Comparison of ENCODE assay signal across 8 cellular contexts in the genomic region with DNA sequence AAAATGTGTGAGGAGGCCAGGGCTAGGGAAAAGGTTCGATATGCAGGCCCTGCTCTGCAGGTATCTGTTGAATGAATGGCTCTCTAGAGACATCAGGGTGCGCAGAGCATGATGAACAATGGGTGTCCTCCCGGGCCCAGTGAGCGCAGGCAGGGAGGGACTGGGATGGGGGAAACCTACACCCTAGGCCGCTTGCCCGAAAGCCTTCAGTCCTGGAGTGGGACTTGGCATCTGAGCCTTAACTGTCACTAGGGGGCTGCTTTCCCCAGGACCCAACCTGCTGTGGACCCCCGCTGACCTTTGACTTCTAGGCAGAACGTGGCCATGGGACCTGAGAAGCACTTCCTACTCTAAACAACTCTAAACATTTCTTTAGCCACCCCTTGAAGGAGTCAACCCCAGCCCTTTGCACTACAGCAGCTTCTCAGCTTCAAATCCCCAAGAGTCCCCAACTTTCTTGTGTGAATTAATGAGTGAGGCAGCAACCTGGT. TPM values are rescaled to one million over a fixed set of nuclear protein-coding genes. Genes with fewer than 3 reads are reported as not detected.
DNase-seq lines count a peak whose midpoint lies in the region; FAIRE-seq and TF ChIP-seq lines count a peak whose summit lies in the region.

No MANE protein-coding gene starts in this region.

- H3K9ac ChIP-seq in BLaER1 treated with 17β-estradiol and CSF1 and Interleukin-3, amounts not matched to agents 10 nM and 100 nM = peak overlapping the region in 9 of 11 experiments; percentile 76 to 87 (median 83); a peak in 19 of 22 replicates
- H3K9ac ChIP-seq in endothelial cell of umbilical vein (replicated peaks; ENCODE audit: extremely low read depth, insufficient read depth, low read length) = peak overlapping the region; percentile 83

- dilution Hi-C loops in endothelial cell of umbilical vein (cut with MboI; ENCODE audit: extremely low pct_ligation_motif_present, low sequenced_read_pairs) = no loop called here

- H3K27me3 ChIP-seq in BLaER1 treated with 17β-estradiol and CSF1 and Interleukin-3, amounts not matched to agents 10 nM and 100 nM = no peaks in the 10 kb centered on the region
- H3K27me3 ChIP-seq in endothelial cell of umbilical vein (ENCODE audit: control insufficient read depth in 2 of 2, insufficient read depth in 2 of 2, low read length in 2 of 2) (no peaks in the 10 kb centered on the region), neuron (ENCODE audit: insufficient read depth, low read length) (no peaks in the 10 kb centered on the region)

- intact Hi-C loops in endothelial cell of umbilical vein (cut with micrococcal nuclease) = no loop called here

- BruUV-seq in endothelial cell of umbilical vein (replicated peaks; lab: Mats Ljungman, UMichigan) = no TSS peak

- H4K20me1 ChIP-seq in BLaER1 treated with 17β-estradiol and CSF1 and Interleukin-3, amounts not matched to agents 10 nM and 100 nM = peaks cover 0 to 6% (median 0%) of the 10 kb centered on the region in 11 experiments; a peak in 1 of 22 replicates
- no peaks in the 10 kb centered on the region for H4K20me1 ChIP-seq in endothelial cell of umbilical vein (replicated peaks; ENCODE audit: control insufficient read depth, extremely low read depth, insufficient read depth, low read length)

- POLR2A ChIA-PET in RWPE1 (lab: Yijun Ruan, JAX; ENCODE audit: low non-redundant PET) (interaction anchor here (0.7 to 1.1 kb wide), 4 partner anchors 9 to 20 kb away, joined by 3 to 5 read pairs (median 4); no protein-coding TSS in a partner anchor), endothelial cell of umbilical vein (lab: Charles Lee) (no interaction called here)

- H3K4me1 ChIP-seq in BLaER1 treated with 17β-estradiol and CSF1 and Interleukin-3, amounts not matched to agents 10 nM and 100 nM = peaks cover 52 to 84% (median 76%) of the 10 kb centered on the region in 10 experiments
- H3K4me1 ChIP-seq in endothelial cell of umbilical vein (ENCODE audit: control insufficient read depth, extremely low read depth, insufficient read depth, low read length) (peaks cover 15% of the 10 kb centered on the region), neuron (ENCODE audit: insufficient read depth, low read length) (peaks cover 16% of the 10 kb centered on the region)

- no peaks in the 10 kb centered on the region for H3K9me3 ChIP-seq in BLaER1 treated with 17β-estradiol and CSF1 and Interleukin-3, amounts not matched to agents 10 nM and 100 nM (replicated peaks in 1 of 11)
- no peaks in the 10 kb centered on the region for H3K9me3 ChIP-seq in endothelial cell of umbilical vein (replicated peaks; ENCODE audit: control insufficient read depth, insufficient read depth, low read length)
- no peaks in the 10 kb centered on the region for H3K9me3 ChIP-seq in neuron (ENCODE audit: low read length)

- peak overlapping the region; percentile 94 for H2AFZ ChIP-seq in endothelial cell of umbilical vein (ENCODE audit: low read depth, low read length)
- H2AFZ ChIP-seq in neuron (ENCODE audit: low read depth, low read length) = peak overlapping the region; percentile 71

- H3K36me3 ChIP-seq in BLaER1 treated with 17β-estradiol and CSF1 and Interleukin-3, amounts not matched to agents 10 nM and 100 nM = peaks cover 0 to 24% (median 0%) of the 10 kb centered on the region in 11 experiments; a peak in 5 of 22 replicates
- H3K36me3 ChIP-seq in endothelial cell of umbilical vein (ENCODE audit: control insufficient read depth in 2 of 2, extremely low read depth in 1 of 2, insufficient read depth in 2 of 2, low read length in 2 of 2) (no peaks in the 10 kb centered on the region), neuron (ENCODE audit: insufficient read depth, low read length) (no peaks in the 10 kb centered on the region)

- no peaks in the 10 kb centered on the region for H3K9me1 ChIP-seq in endothelial cell of umbilical vein (replicated peaks; ENCODE audit: control insufficient read depth, extremely low read depth, insufficient read depth, low read length)

- H3K27ac ChIP-seq in BLaER1 treated with 17β-estradiol and CSF1 and Interleukin-3, amounts not matched to agents 10 nM and 100 nM = peak overlapping the region in 8 of 11 experiments; percentile 73 to 88 (median 77); a peak in 13 of 22 replicates
- H3K27ac ChIP-seq in RWPE1 (peak overlapping the region; percentile 100), endothelial cell of umbilical vein (ENCODE audit: insufficient read depth, low read depth, low read length) (peak overlapping the region; percentile 19)

- no peak for TF ChIP-seq POLR2A in endothelial cell of umbilical vein (IDR thresholded peaks at IDR 0.05; ENCODE audit: low read depth, low read length)

- H3K4me2 ChIP-seq in BLaER1 treated with 17β-estradiol and CSF1 and Interleukin-3, amounts not matched to agents 10 nM and 100 nM = peak overlapping the region; percentile 88 to 100 (median 96)
- peak overlapping the region; percentile 92 for H3K4me2 ChIP-seq in endothelial cell of umbilical vein (ENCODE audit: insufficient read depth, low read length)

- FAIRE-seq in endothelial cell of umbilical vein (lab: Jason Lieb, UNC) = no peak

- CTCF ChIA-PET in RWPE1 (lab: Yijun Ruan, JAX) (interaction anchor here (1.3 to 3.0 kb wide), 5 partner anchors 20 to 66 kb away, joined by 3 to 19 read pairs (median 5); no protein-coding TSS in a partner anchor), endothelial cell of umbilical vein (lab: Charles Lee) (interaction anchor here (0.7 to 6.8 kb wide), 15 partner anchors 8 to 237 kb away, joined by 3 to 57 read pairs (median 10); partner anchors contain the start of genes AHDC1, CD164L2, FCN3 and GPR3)

- no peak for DNase-seq in RWPE1 (ENCODE audit: low spot score)
- DNase-seq in endothelial cell of umbilical vein (ENCODE audit: low read depth, low spot score) = no peak
- DNase-seq in MV-4-11 (lab: John Stamatoyannopoulos, UW) = no peak
- DNase-seq in NCI-H2171 treated with DMSO at 0.1 percent for 48 hours (lab: John Stamatoyannopoulos, UW) = no peak
- DNase-seq in NCI-H82 (lab: John Stamatoyannopoulos, UW) = no peak
- DNase-seq in stimulated activated CD4-positive, alpha-beta T cell treated with anti-CD3 and anti-CD28 coated beads, Interleukin-15, amount 100 ng/mL, for 24 hours = no peak

- H3K79me2 ChIP-seq in endothelial cell of umbilical vein (ENCODE audit: control insufficient read depth, insufficient read depth, low read length) = no peaks in the 10 kb centered on the region

- TF ChIP-seq CTCF in RWPE1 (conservative IDR thresholded peaks at IDR 0.05; ENCODE audit: low read depth) (no peak), endothelial cell of umbilical vein (IDR thresholded peaks at IDR 0.05; ENCODE audit: extremely low read depth in 1 of 2, insufficient read depth in 1 of 2, low read depth in 1 of 2, low read length in 2 of 2) (no peak)

- peak overlapping the region; percentile 65 to 84 (median 70); a peak in 18 of 20 replicates for H3K4me3 ChIP-seq in BLaER1 treated with 17β-estradiol and CSF1 and Interleukin-3, amounts not matched to agents 10 nM and 100 nM
- H3K4me3 ChIP-seq in endothelial cell of umbilical vein (replicated peaks in 1 of 3; ENCODE audit: insufficient read depth in 1 of 3, low read depth in 1 of 3, low read length in 3 of 3) (peak overlapping the region in 2 of 3 experiments; percentile 62 to 81), neuron (ENCODE audit: low read length) (peak overlapping the region; percentile 70)

RNA-seq across cellular contexts. Expression of gene MAP3K6, which starts 0.4 kb away (rescaled TPM):
- 12.4 and 18.5 TPM in 2 replicates for total RNA-seq in endothelial cell of umbilical vein
- polyA plus RNA-seq in endothelial cell of umbilical vein = 9.9 and 12.7 TPM in 2 replicates
- polyA plus RNA-seq in endothelial cell of umbilical vein (2011; cell fraction: cytosol; rRNA removed) = 5.7 and 5.9 TPM in 2 replicates
- polyA plus RNA-seq in endothelial cell of umbilical vein (2011; cell fraction: nucleus; rRNA removed) = 52.7 and 54.9 TPM in 2 replicates
- 13.8 and 18.1 TPM in 2 replicates for polyA plus RNA-seq in endothelial cell of umbilical vein (2012)
- 7.0 and 9.0 TPM in 2 replicates for polyA minus RNA-seq in endothelial cell of umbilical vein
- 8.3 TPM for polyA minus RNA-seq in endothelial cell of umbilical vein (2011; cell fraction: cytosol; rRNA and poly(A)+ RNA removed)
- 9.3 and 12.2 TPM in 2 replicates for polyA minus RNA-seq in endothelial cell of umbilical vein (2011; cell fraction: nucleus; rRNA and poly(A)+ RNA removed)

RNA-seq across cellular contexts. Expression of gene FCN3, which starts 7.4 kb away (rescaled TPM):
- total RNA-seq in endothelial cell of umbilical vein = not detected in 2 replicates
- polyA plus RNA-seq in endothelial cell of umbilical vein = 0.15 and 0.25 TPM in 2 replicates
- polyA plus RNA-seq in endothelial cell of umbilical vein (2011; cell fraction: cytosol; rRNA removed) = 0.09 and 0.13 TPM in 2 replicates
- polyA plus RNA-seq in endothelial cell of umbilical vein (2011; cell fraction: nucleus; rRNA removed) = not detected in 2 replicates
- polyA plus RNA-seq in endothelial cell of umbilical vein (2012) = not detected in 2 replicates
- polyA minus RNA-seq in endothelial cell of umbilical vein = 0.53 TPM in 1 of 2 replicates, not detected in the other
- not detected for polyA minus RNA-seq in endothelial cell of umbilical vein (2011; cell fraction: cytosol; rRNA and poly(A)+ RNA removed)
- not detected in 2 replicates for polyA minus RNA-seq in endothelial cell of umbilical vein (2011; cell fraction: nucleus; rRNA and poly(A)+ RNA removed)

RNA-seq across cellular contexts. Expression of gene CD164L2, which starts 15.9 kb away (rescaled TPM):
- total RNA-seq in endothelial cell of umbilical vein = not detected in 2 replicates
- polyA plus RNA-seq in endothelial cell of umbilical vein = not detected in 2 replicates
- not detected in 2 replicates for polyA plus RNA-seq in endothelial cell of umbilical vein (2011; cell fraction: cytosol; rRNA removed)
- polyA plus RNA-seq in endothelial cell of umbilical vein (2011; cell fraction: nucleus; rRNA removed) = not detected in 2 replicates
- not detected in 2 replicates for polyA plus RNA-seq in endothelial cell of umbilical vein (2012)
- polyA minus RNA-seq in endothelial cell of umbilical vein = 0.30 TPM in 1 of 2 replicates, not detected in the other
- not detected for polyA minus RNA-seq in endothelial cell of umbilical vein (2011; cell fraction: cytosol; rRNA and poly(A)+ RNA removed)
- polyA minus RNA-seq in endothelial cell of umbilical vein (2011; cell fraction: nucleus; rRNA and poly(A)+ RNA removed) = not detected in 2 replicates

RNA-seq across cellular contexts. Expression of gene GPR3, which starts 25.2 kb away (rescaled TPM):
- 1.8 and 2.4 TPM in 2 replicates for total RNA-seq in endothelial cell of umbilical vein
- 1.8 and 2.2 TPM in 2 replicates for polyA plus RNA-seq in endothelial cell of umbilical vein
- 1.2 and 1.3 TPM in 2 replicates for polyA plus RNA-seq in endothelial cell of umbilical vein (2011; cell fraction: cytosol; rRNA removed)
- polyA plus RNA-seq in endothelial cell of umbilical vein (2011; cell fraction: nucleus; rRNA removed) = 0.60 and 0.65 TPM in 2 replicates
- polyA plus RNA-seq in endothelial cell of umbilical vein (2012) = 1.7 and 2.2 TPM in 2 replicates
- 0.24 and 1.6 TPM in 2 replicates for polyA minus RNA-seq in endothelial cell of umbilical vein
- polyA minus RNA-seq in endothelial cell of umbilical vein (2011; cell fraction: cytosol; rRNA and poly(A)+ RNA removed) = not detected
- polyA minus RNA-seq in endothelial cell of umbilical vein (2011; cell fraction: nucleus; rRNA and poly(A)+ RNA removed) = 0.24 and 0.43 TPM in 2 replicates

RNA-seq across cellular contexts. Expression of gene SYTL1, which starts 25.4 kb away (rescaled TPM):
- total RNA-seq in endothelial cell of umbilical vein = not detected in 2 replicates
- polyA plus RNA-seq in endothelial cell of umbilical vein = 0.04 and 0.29 TPM in 2 replicates
- 0.04 and 0.10 TPM in 2 replicates for polyA plus RNA-seq in endothelial cell of umbilical vein (2011; cell fraction: cytosol; rRNA removed)
- 0.22 and 0.48 TPM in 2 replicates for polyA plus RNA-seq in endothelial cell of umbilical vein (2011; cell fraction: nucleus; rRNA removed)
- 0.08 TPM in 1 of 2 replicates, not detected in the other for polyA plus RNA-seq in endothelial cell of umbilical vein (2012)
- 0.49 TPM in 1 of 2 replicates, not detected in the other for polyA minus RNA-seq in endothelial cell of umbilical vein
- polyA minus RNA-seq in endothelial cell of umbilical vein (2011; cell fraction: cytosol; rRNA and poly(A)+ RNA removed) = not detected
- not detected in 2 replicates for polyA minus RNA-seq in endothelial cell of umbilical vein (2011; cell fraction: nucleus; rRNA and poly(A)+ RNA removed)

Comparison
In these comparisons a context has a peak if more than half of its experiments do, and no peak if none do; other contexts are left out.
1. H3K27ac ChIP-seq: peak in every context shown above with its lines; median percentile 100 in RWPE1; 77 in BLaER1 treated with 17β-estradiol and CSF1 and Interleukin-3, amounts not matched to agents 10 nM and 100 nM; 19 in endothelial cell of umbilical vein.